20 cellular contexts compared by ENCODE assay signal in genomic region chr1:2810899-2811525, GRCh38. TPM values are rescaled to one million over a fixed set of nuclear protein-coding genes. Genes with fewer than 3 reads are reported as not detected.
DNase-seq lines count a peak whose midpoint lies in the region; ATAC-seq and TF ChIP-seq lines count a peak whose summit lies in the region.
"Had no signal": no experiment of that assay in that cellular context is flagged by ENCODE, and none has a peak within 500 bp of the region (broad histone marks: within the 10 kb centered on the region; RNA-seq: fewer than 3 reads in every experiment).

No MANE protein-coding gene starts in this region.

- no peaks in the 10 kb centered on the region for H4K20me1 ChIP-seq in BLaER1

- H3K27me3 Mint-ChIP-seq in stimulated activated memory B cell treated with anti-CD40 and anti-IgM and Interleukin-4, amounts not matched to agents 10 μg/mL and 1 μg/mL and 100 μg/mL, for 72 hours, result peaks cover 41% of the 10 kb centered on the region
- H3K27me3 Mint-ChIP-seq: B cell had no signal

- no peak overlapping the region for H3K4me3 Mint-ChIP-seq in stimulated activated memory B cell treated with anti-CD40 and anti-IgM and Interleukin-4, amounts not matched to agents 10 μg/mL and 1 μg/mL and 100 μg/mL, for 72 hours
- H3K4me3 Mint-ChIP-seq: B cell; CD4-positive, alpha-beta memory T cell; HFFc6 had no signal

- ATAC-seq in Right ventricle myocardium inferior, result no peak
- peak; percentile 2 for ATAC-seq in stimulated activated memory B cell treated with anti-CD40 and anti-IgM and Interleukin-4, amounts not matched to agents 10 μg/mL and 1 μg/mL and 100 μg/mL, for 72 hours
- ATAC-seq in HG03095 (IDR thresholded peaks at IDR 0.05; ENCODE audit: unreplicated experiment), result no peak
- no peak for ATAC-seq in HG02623 (IDR thresholded peaks at IDR 0.05; ENCODE audit: unreplicated experiment)

- no peaks in the 10 kb centered on the region for H3K4me1 Mint-ChIP-seq in stimulated activated memory B cell treated with anti-CD40 and anti-IgM and Interleukin-4, amounts not matched to agents 10 μg/mL and 1 μg/mL and 100 μg/mL, for 72 hours
- H3K4me1 Mint-ChIP-seq: B cell; CD4-positive, alpha-beta memory T cell had no signal

- peak; percentile 45 for DNase-seq in Right ventricle myocardium inferior (ENCODE audit: missing footprints)
- no peak for DNase-seq in right atrium auricular region (ENCODE audit: low spot score)
- DNase-seq: C1 segment of cervical spinal cord; Calu3; CD4-positive, alpha-beta memory T cell; COR-L47; DMS53; DMS79 treated with DMSO at 0.1 percent for 48 hours; GF-D8; GOT3; HFFc6 had no signal

- peak overlapping the region; percentile 66 for H3K4me2 ChIP-seq in BLaER1

- no peak overlapping the region for H3K27ac Mint-ChIP-seq in stimulated activated memory B cell treated with anti-CD40 and anti-IgM and Interleukin-4, amounts not matched to agents 10 μg/mL and 1 μg/mL and 100 μg/mL, for 72 hours
- H3K27ac Mint-ChIP-seq: B cell; CD4-positive, alpha-beta memory T cell; HFFc6 had no signal

- H3K9me3 ChIP-seq in right atrium auricular region, result peaks cover 0 to 7% of the 10 kb centered on the region in 2 donors
- H3K9me3 ChIP-seq in BLaER1, result peaks cover 19% of the 10 kb centered on the region
- H3K9me3 ChIP-seq in iPS-18c (ENCODE audit: control insufficient read depth, insufficient read depth, low read length), result peaks cover 50% of the 10 kb centered on the region
- H3K9me3 ChIP-seq: HAP-1 had no signal

- H3K27me3 ChIP-seq in right atrium auricular region, result no peaks in the 10 kb centered on the region
- no peaks in the 10 kb centered on the region for H3K27me3 ChIP-seq in BLaER1

- no peak overlapping the region for H3K4me3 ChIP-seq in right atrium auricular region
- H3K4me3 ChIP-seq in BLaER1, result no peak overlapping the region
- peak overlapping the region; percentile 15; the same call in 1 of the 2 replicates for H3K4me3 ChIP-seq in iPS-18c (ENCODE audit: insufficient read depth, low read depth, low read length)
- H3K4me3 ChIP-seq: HAP-1 had no signal

- H3K9me3 Mint-ChIP-seq in stimulated activated memory B cell treated with anti-CD40 and anti-IgM and Interleukin-4, amounts not matched to agents 10 μg/mL and 1 μg/mL and 100 μg/mL, for 72 hours, result no peaks in the 10 kb centered on the region

- H3K4me1 ChIP-seq in right atrium auricular region (no peaks in the 10 kb centered on the region), BLaER1 (peaks cover 29% of the 10 kb centered on the region)
- H3K4me1 ChIP-seq: HAP-1 had no signal

- H3K36me3 Mint-ChIP-seq in stimulated activated memory B cell treated with anti-CD40 and anti-IgM and Interleukin-4, amounts not matched to agents 10 μg/mL and 1 μg/mL and 100 μg/mL, for 72 hours, result no peaks in the 10 kb centered on the region
- H3K36me3 Mint-ChIP-seq: CD4-positive, alpha-beta memory T cell had no signal

- 0 out of 2 replicates have a peak overlapping the region, but pooled peaks have one; percentile 49 for H3K9ac ChIP-seq in BLaER1

- H3K36me3 ChIP-seq in right atrium auricular region (no peaks in the 10 kb centered on the region), BLaER1 (no peaks in the 10 kb centered on the region)
- H3K36me3 ChIP-seq: HAP-1 had no signal

- no peak overlapping the region for H3K27ac ChIP-seq in right atrium auricular region
- H3K27ac ChIP-seq in BLaER1, result peak overlapping the region; percentile 60; the same call in 1 of the 2 replicates
- H3K27ac ChIP-seq: 22Rv1 had no signal

- intact Hi-C loops in Right ventricle myocardium inferior (cut with DNase I), result no loop called here

- TF ChIP-seq CTCF in right atrium auricular region (IDR thresholded peaks at IDR 0.05), result no peak

RNA-seq across cellular contexts. Expression of gene TTC34, which starts 9.5 kb away (rescaled TPM):
- total RNA-seq in Right ventricle myocardium inferior (0.70 TPM), right atrium auricular region (under 1 TPM; 0.08 to 0.11 TPM)
- total RNA-seq: Daoy had no signal
